ENCODE assay signal across 18 cellular contexts in genomic region chr3:142239421-142239820, GRCh38.
"Had no signal": no experiment of that assay in that cellular context is flagged by ENCODE, and none has a peak within 500 bp of the region (broad histone marks: within the 10 kb centered on the region; RNA-seq: fewer than 3 reads in every experiment).

No MANE protein-coding gene starts in this region.

- H3K36me3 Mint-ChIP-seq: activated naive CD4-positive, alpha-beta T cell treated with anti-CD3 and anti-CD28 coated beads, Interleukin-2, amount 50 U/mL, for 24 hours; natural killer cell treated with Interleukin-12 subunit alpha and Interleukin-12 subunit beta and Interleukin-15 and Interleukin-18, amount 100 ng/mL, for 72 hours; stimulated activated memory B cell treated with anti-CD40 and anti-IgM and Interleukin-4, amounts not matched to agents 10 μg/mL and 1 μg/mL and 100 μg/mL, for 72 hours had no signal

- H3K4me3 Mint-ChIP-seq: activated CD4-positive, alpha-beta T cell treated with anti-CD3 and anti-CD28 coated beads, Interleukin-2, amount 10 ng/mL, durations not matched to agents 7 days and 5 days; activated naive CD4-positive, alpha-beta T cell treated with anti-CD3 and anti-CD28 coated beads, Interleukin-2, amount 50 U/mL, for 24 hours; activated T-cell treated with anti-CD3 and anti-CD28 coated beads, Interleukin-2, amount 50 U/mL, for 4 hours; natural killer cell treated with Interleukin-12 subunit alpha and Interleukin-12 subunit beta and Interleukin-15 and Interleukin-18, amount 100 ng/mL, for 72 hours; stimulated activated memory B cell treated with anti-CD40 and anti-IgM and Interleukin-4, amounts not matched to agents 10 μg/mL and 1 μg/mL and 100 μg/mL, for 72 hours; type B pancreatic cell had no signal

- H3K4me3 ChIP-seq: breast epithelium, testis had no signal

- H3K4me1 ChIP-seq: breast epithelium, parathyroid adenoma, testis had no signal

- H3K36me3 ChIP-seq: breast epithelium had no signal

- H3K9me3 Mint-ChIP-seq: activated CD4-positive, alpha-beta T cell treated with anti-CD3 and anti-CD28 coated beads, Interleukin-2, amount 10 ng/mL, durations not matched to agents 7 days and 5 days; activated naive CD4-positive, alpha-beta T cell treated with anti-CD3 and anti-CD28 coated beads, Interleukin-2, amount 50 U/mL, for 24 hours; activated T-cell treated with anti-CD3 and anti-CD28 coated beads, Interleukin-2, amount 50 U/mL, for 4 hours; natural killer cell treated with Interleukin-12 subunit alpha and Interleukin-12 subunit beta and Interleukin-15 and Interleukin-18, amount 100 ng/mL, for 72 hours; stimulated activated memory B cell treated with anti-CD40 and anti-IgM and Interleukin-4, amounts not matched to agents 10 μg/mL and 1 μg/mL and 100 μg/mL, for 72 hours had no signal

- H3K9me3 ChIP-seq: breast epithelium, testis had no signal

- DNase-seq: activated CD4-positive, alpha-beta T cell treated with anti-CD3 and anti-CD28 coated beads, Interleukin-2, amount 10 ng/mL, durations not matched to agents 7 days and 5 days; activated CD8-positive, alpha-beta memory T cell treated with anti-CD3 and anti-CD28 coated beads, Interleukin-2, amount 50 U/mL, for 4 hours; activated effector memory CD4-positive, alpha-beta T cell treated with Interleukin-2 at 50 U/mL for 16 hours; activated T-cell treated with anti-CD3 and anti-CD28 coated beads, Interleukin-2, amount 50 U/mL, for 4 hours; cerebellar nuclear complex; effector CD4-positive, alpha-beta T cell; mesenchymal stem cell; stimulated activated CD4-positive, alpha-beta T cell treated with anti-CD3 and anti-CD28 coated beads, Interleukin-4, amount 100 ng/mL, for 4 hours; T1000; testis had no signal

- H3K4me1 Mint-ChIP-seq: activated CD4-positive, alpha-beta T cell treated with anti-CD3 and anti-CD28 coated beads, Interleukin-2, amount 10 ng/mL, durations not matched to agents 7 days and 5 days; activated naive CD4-positive, alpha-beta T cell treated with anti-CD3 and anti-CD28 coated beads, Interleukin-2, amount 50 U/mL, for 24 hours; stimulated activated memory B cell treated with anti-CD40 and anti-IgM and Interleukin-4, amounts not matched to agents 10 μg/mL and 1 μg/mL and 100 μg/mL, for 72 hours had no signal

- H3K27ac ChIP-seq: breast epithelium, parathyroid adenoma, testis had no signal

- H3K27ac Mint-ChIP-seq: activated CD4-positive, alpha-beta T cell treated with anti-CD3 and anti-CD28 coated beads, Interleukin-2, amount 10 ng/mL, durations not matched to agents 7 days and 5 days; activated naive CD4-positive, alpha-beta T cell treated with anti-CD3 and anti-CD28 coated beads, Interleukin-2, amount 50 U/mL, for 24 hours; natural killer cell treated with Interleukin-12 subunit alpha and Interleukin-12 subunit beta and Interleukin-15 and Interleukin-18, amount 100 ng/mL, for 72 hours; stimulated activated memory B cell treated with anti-CD40 and anti-IgM and Interleukin-4, amounts not matched to agents 10 μg/mL and 1 μg/mL and 100 μg/mL, for 72 hours; type B pancreatic cell had no signal

- H3K27me3 ChIP-seq: breast epithelium, testis had no signal

- ATAC-seq: activated T-cell treated with anti-CD3 and anti-CD28 coated beads, Interleukin-2, amount 50 U/mL, for 4 hours; esophagus mucosa; natural killer cell treated with Interleukin-12 subunit alpha and Interleukin-12 subunit beta and Interleukin-15 and Interleukin-18, amount 100 ng/mL, for 72 hours; sciatic nerve; stimulated activated memory B cell treated with anti-CD40 and anti-IgM and Interleukin-4, amounts not matched to agents 10 μg/mL and 1 μg/mL and 100 μg/mL, for 72 hours had no signal
